Comparison of ENCODE assay signal across 8 cellular contexts in the genomic region with DNA sequence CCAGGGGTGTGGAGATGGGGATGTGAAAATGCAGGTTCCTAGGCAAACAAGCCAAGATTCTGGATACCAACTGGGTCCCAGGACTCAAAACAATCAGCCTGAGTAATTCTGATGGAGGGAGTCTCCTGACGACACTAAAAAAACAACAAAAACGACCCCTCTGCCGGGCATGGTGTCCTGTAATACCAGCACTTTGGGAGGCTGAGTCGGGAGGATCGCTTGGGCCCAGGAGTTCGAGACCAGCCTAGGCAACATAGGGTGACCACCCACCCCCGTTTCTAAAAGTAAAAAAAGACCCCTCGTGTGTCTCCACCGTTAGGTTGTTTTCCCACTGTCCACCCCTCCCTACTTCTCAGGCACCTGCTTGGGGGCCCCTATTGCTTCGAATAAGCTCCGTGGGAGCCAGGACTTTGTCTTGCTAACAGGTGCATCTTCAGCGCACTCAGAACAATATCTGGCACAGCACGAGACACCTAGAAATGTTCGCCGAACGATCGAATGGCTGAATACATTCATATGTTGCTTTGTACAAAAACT. TPM values are rescaled to one million over a fixed set of nuclear protein-coding genes. Genes with fewer than 3 reads are reported as not detected.
DNase-seq lines count a peak whose midpoint lies in the region; ATAC-seq and TF ChIP-seq lines count a peak whose summit lies in the region.

No MANE protein-coding gene starts in this region.

- ATAC-seq in GM21360 (IDR thresholded peaks at IDR 0.05; ENCODE audit: unreplicated experiment) (no peak), HG03159 (IDR thresholded peaks at IDR 0.05; ENCODE audit: unreplicated experiment) (no peak)

- no peaks in the 10 kb centered on the region for H3K27me3 ChIP-seq in A673 (replicated peaks; ENCODE audit: insufficient read depth, low read depth, low read length, poor library complexity)
- H3K27me3 ChIP-seq in mononuclear cell (ENCODE audit: insufficient read depth, low read length) = no peaks in the 10 kb centered on the region

- peaks cover 35 to 51% (median 39%) of the 10 kb centered on the region in 3 donors for H3K4me1 Mint-ChIP-seq in IgD-negative memory B cell
- H3K4me1 Mint-ChIP-seq in brain = peaks cover 62% of the 10 kb centered on the region

- in situ Hi-C loops in G401 (cut with HindIII; ENCODE audit: low sequenced_read_pairs) = no loop called here

- H3K36me3 ChIP-seq in A673 (ENCODE audit: insufficient read depth, low read length, poor library complexity, severe bottlenecking) = peaks cover 25% of the 10 kb centered on the region

- H3K9me3 ChIP-seq in A673 (ENCODE audit: low read depth, low read length, poor library complexity, severe bottlenecking) (no peaks in the 10 kb centered on the region), mononuclear cell (ENCODE audit: low read depth, low read length) (no peaks in the 10 kb centered on the region)

- no TSS peak for BruUV-seq in A673 (replicated peaks; lab: Mats Ljungman, UMichigan)

- CTCF ChIA-PET in A673 (lab: Charles Lee) = no interaction called here

- peak overlapping the region; percentile 96 for H3K27ac ChIP-seq in A673 (ENCODE audit: low read depth, low read length, poor library complexity, severe bottlenecking)

- DNase-seq in A673 (ENCODE audit: low spot score) (no peak), putamen (ENCODE audit: low spot score) (no peak), G401 (ENCODE audit: low spot score) (no peak)

- H3K27ac Mint-ChIP-seq in IgD-negative memory B cell = peak overlapping the region; percentile 95 to 98 (median 95)
- H3K27ac Mint-ChIP-seq in brain = peak overlapping the region; percentile 97 to 99 (median 99)

- no peak for TF ChIP-seq CTCF in A673 (conservative IDR thresholded peaks at IDR 0.05; ENCODE audit: low read depth, low read length)
- TF ChIP-seq CTCF in brain (conservative IDR thresholded peaks at IDR 0.05) = no peak

- POLR2A ChIA-PET in A673 (lab: Charles Lee; ENCODE audit: low non-redundant PET) = no interaction called here

- H3K36me3 Mint-ChIP-seq in IgD-negative memory B cell = no peaks in the 10 kb centered on the region
- H3K36me3 Mint-ChIP-seq in brain = peaks cover 27% of the 10 kb centered on the region

- H3K4me3 ChIP-seq in A673 (ENCODE audit: low read depth, low read length, poor library complexity, severe bottlenecking) (peak overlapping the region; percentile 82), mononuclear cell (ENCODE audit: low read length) (peak overlapping the region; percentile 96)

- intact Hi-C loops in A673 (cut with micrococcal nuclease; ENCODE audit: unreplicated experiment) = no loop called here

- H3K27me3 Mint-ChIP-seq in IgD-negative memory B cell (no peaks in the 10 kb centered on the region), brain (peaks cover 14% of the 10 kb centered on the region)

- no peaks in the 10 kb centered on the region for H3K9me3 Mint-ChIP-seq in IgD-negative memory B cell
- H3K9me3 Mint-ChIP-seq in brain = peaks cover 0 to 4% (median 0%) of the 10 kb centered on the region in 5 experiments

- peak overlapping the region; percentile 92 to 98 (median 94) for H3K4me3 Mint-ChIP-seq in IgD-negative memory B cell
- peak overlapping the region; percentile 93 to 99 (median 94) for H3K4me3 Mint-ChIP-seq in brain

- H3K4me1 ChIP-seq in A673 (ENCODE audit: insufficient read depth, low read length, poor library complexity, severe bottlenecking) = peaks cover 12% of the 10 kb centered on the region
- H3K4me1 ChIP-seq in mononuclear cell (ENCODE audit: insufficient read depth, low read length) = peaks cover 74% of the 10 kb centered on the region

RNA-seq across cellular contexts. Expression of a gene that starts 0.7 kb away (rescaled TPM):
- total RNA-seq in A673 (2021) (28.7 and 30.2 TPM in 2 replicates), mononuclear cell (34.5 TPM)
- polyA plus RNA-seq in IgD-negative memory B cell (22.7 TPM), brain (ENCODE audit: insufficient read depth, low read depth, low replicate concordance) (16.9 TPM)
- total RNA-seq in G401 (2014; rRNA removed; shearing (Covaris generic)) = 12.9 and 23.6 TPM in 2 replicates
